25 cellular contexts compared by ENCODE assay signal in the genomic region with DNA sequence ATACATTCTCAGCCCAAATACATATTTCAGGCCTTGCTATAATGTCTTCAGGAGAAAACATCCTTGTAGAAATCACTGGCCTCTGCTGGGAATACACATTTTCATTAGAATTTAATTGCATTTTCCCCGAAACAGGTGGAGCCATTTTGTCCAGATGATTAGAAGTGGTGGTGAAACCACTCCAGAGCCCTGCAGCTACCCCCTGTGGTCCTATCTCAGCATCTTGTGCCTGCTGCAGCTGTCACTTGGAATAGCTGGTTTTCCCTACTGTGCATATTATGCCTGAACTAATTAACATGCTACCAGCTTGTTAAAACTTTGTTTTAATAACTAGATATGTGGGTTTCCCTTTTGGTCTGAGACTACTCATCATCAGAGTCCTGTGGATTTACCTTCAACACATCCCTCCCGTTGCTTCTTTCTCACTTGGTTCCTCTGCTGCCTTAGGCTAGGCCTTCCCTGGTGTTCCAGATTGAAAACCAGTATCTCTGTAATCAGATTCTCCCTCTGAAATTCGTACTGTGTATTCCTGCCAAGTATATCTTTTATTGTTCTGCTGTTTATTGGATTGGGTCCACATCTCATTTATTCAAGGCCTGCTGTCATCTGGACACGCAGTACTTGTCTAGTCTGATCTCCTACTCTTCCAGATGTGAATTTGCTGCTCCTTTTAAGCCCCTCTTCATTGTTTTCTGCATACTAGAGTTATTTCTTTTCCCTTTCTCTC. TPM values are rescaled to one million over a fixed set of nuclear protein-coding genes. Genes with fewer than 3 reads are reported as not detected.
A peak's percentile ranks its signal among the peaks of the same experiment; 100 is the strongest.
DNase-seq lines count a peak whose midpoint lies in the region; TF ChIP-seq lines count a peak whose summit lies in the region.
"Had no signal": no experiment of that assay in that cellular context is flagged by ENCODE, and none has a peak within 500 bp of the region (broad histone marks: within the 10 kb centered on the region; RNA-seq: fewer than 3 reads in every experiment).

No MANE protein-coding gene starts in this region.

- peaks cover 8% of the 10 kb centered on the region for H3K27me3 Mint-ChIP-seq in brain

- no peak overlapping the region for H3K27ac ChIP-seq in ovary
- H3K27ac ChIP-seq: cardiac muscle cell, heart right ventricle, left ventricle myocardium inferior had no signal

- TF ChIP-seq CTCF in brain (conservative IDR thresholded peaks at IDR 0.05), result no peak
- TF ChIP-seq CTCF in ovary (IDR thresholded peaks at IDR 0.05), result no peak

- H3K27ac Mint-ChIP-seq in brain, result peak overlapping the region in 3 of 5 experiments; percentile 29 to 85 (median 67)
- H3K27ac Mint-ChIP-seq: activated T-helper 1 cell treated with anti-CD3 and anti-CD28 coated beads, Interleukin-12 subunit alpha, Interleukin-12 subunit beta, Interleukin-2, Interleukin-4 antibody, amounts not matched to agents 30 ng/mL and 10 ng/mL and 1 ng/mL, durations not matched to agents 14 hours and 24 hours and 36 hours; CD14-positive monocyte; H9 had no signal

- peaks cover 4 to 10% (median 7%) of the 10 kb centered on the region in 5 experiments for H3K9me3 Mint-ChIP-seq in brain
- H3K9me3 Mint-ChIP-seq: activated T-helper 1 cell treated with anti-CD3 and anti-CD28 coated beads, Interleukin-12 subunit alpha, Interleukin-12 subunit beta, Interleukin-2, Interleukin-4 antibody, amounts not matched to agents 30 ng/mL and 10 ng/mL and 1 ng/mL, durations not matched to agents 14 hours and 24 hours and 36 hours had no signal

- DNase-seq in NCI-H2107 treated with DMSO at 0.1 percent for 48 hours (lab: John Stamatoyannopoulos, UW; ENCODE audit: unreplicated experiment) (peak; percentile 3), NCI-H2107 (lab: John Stamatoyannopoulos, UW) (no peak), NCI-H2171 (lab: John Stamatoyannopoulos, UW) (peak; percentile 67), retina (peak; percentile 14), SW480 (ENCODE audit: low spot score) (no peak), ovary (no peak), DMS53 treated with DMSO at 0.1 percent for 48 hours (lab: John Stamatoyannopoulos, UW; ENCODE audit: unreplicated experiment) (no peak)
- DNase-seq: activated CD4-positive, alpha-beta T cell treated with anti-CD3 and anti-CD28 coated beads for 4 hours; activated naive CD4-positive, alpha-beta T cell treated with anti-CD3 and anti-CD28 coated beads, Interleukin-2, amount 50 U/mL, for 16 hours; GDM1; H9; heart right ventricle; left ventricle myocardium inferior; NCI-H1930; NCI-H82; Right ventricle myocardium superior; stimulated activated CD4-positive, alpha-beta T cell treated with anti-CD3 and anti-CD28 coated beads, Interleukin-1b, Interleukin-23, amount 100 ng/mL, for 48 hours; substantia nigra; T-helper 1 cell had no signal

- intact Hi-C loops in ovary (cut with DNase I), result no loop called here

- no peak overlapping the region for H3K4me3 Mint-ChIP-seq in brain
- H3K4me3 Mint-ChIP-seq: activated T-helper 1 cell treated with anti-CD3 and anti-CD28 coated beads, Interleukin-12 subunit alpha, Interleukin-12 subunit beta, Interleukin-2, Interleukin-4 antibody, amounts not matched to agents 30 ng/mL and 10 ng/mL and 1 ng/mL, durations not matched to agents 14 hours and 24 hours and 36 hours; CD14-positive monocyte; H9; neural crest cell had no signal

- H3K36me3 ChIP-seq in ovary, result no peaks in the 10 kb centered on the region
- H3K36me3 ChIP-seq: cardiac muscle cell, heart right ventricle, left ventricle myocardium inferior had no signal

- TF ChIP-seq EP300 in ovary (IDR thresholded peaks at IDR 0.05), result no peak

- no peak for TF ChIP-seq POLR2A in ovary (IDR thresholded peaks at IDR 0.05)

- no peaks in the 10 kb centered on the region for H3K4me1 ChIP-seq in ovary (ENCODE audit: insufficient read depth)
- H3K4me1 ChIP-seq: heart right ventricle, left ventricle myocardium inferior had no signal

- no peaks in the 10 kb centered on the region for H3K9me3 ChIP-seq in ovary

- no peak overlapping the region for H3K4me3 ChIP-seq in ovary
- H3K4me3 ChIP-seq: cardiac muscle cell, heart right ventricle, left ventricle myocardium inferior had no signal

- no peaks in the 10 kb centered on the region for H3K36me3 Mint-ChIP-seq in brain
- H3K36me3 Mint-ChIP-seq: CD14-positive monocyte had no signal

- WGBS in ovary, 3 donors, result 44 to 53% (median 50%) methylated on average over 4 of the region's 4 CpGs

- peaks cover 8% of the 10 kb centered on the region for H3K4me1 Mint-ChIP-seq in brain
- H3K4me1 Mint-ChIP-seq: CD14-positive monocyte had no signal

- no peaks in the 10 kb centered on the region for H3K27me3 ChIP-seq in ovary
- H3K27me3 ChIP-seq: cardiac muscle cell had no signal

RNA-seq across cellular contexts. Expression of a gene that starts 15.2 kb away (rescaled TPM):
- not detected for polyA plus RNA-seq in brain (ENCODE audit: insufficient read depth, low read depth, low replicate concordance)
- total RNA-seq in ovary, result under 1 TPM in 3 of 7 donors, not detected in 4; under 0.01 to 0.08 (median under 0.01) TPM
- under 1 TPM; 0.01 to 0.02 TPM for polyA plus RNA-seq in ovary
- total RNA-seq: cardiac muscle cell, H9, MCF 10A had no signal
- polyA plus RNA-seq: cardiac muscle cell, CD14-positive monocyte, heart right ventricle had no signal

RNA-seq across cellular contexts. Expression of a gene that starts 27.4 kb away (rescaled TPM):
- polyA plus RNA-seq in brain (ENCODE audit: insufficient read depth, low read depth, low replicate concordance) (190 TPM), ovary (100 to 1,000 TPM in 1 of 2 donors, 10 to 100 TPM in 1; 83.5 to 154 TPM)
- total RNA-seq in ovary, result 100 to 1,000 TPM in 3 of 7 donors, 10 to 100 TPM in 4; 76.3 to 126 (median 96.7) TPM

Comparison
In these comparisons a context has a peak if more than half of its experiments do, and no peak if none do; other contexts are left out.
1. DNase-seq: peak in NCI-H2107 treated with DMSO at 0.1 percent for 48 hours (single experiment), NCI-H2171 (single experiment) and retina (single experiment); none in NCI-H2107 (single experiment), SW480 (single experiment), ovary (0 of 5) and DMS53 treated with DMSO at 0.1 percent for 48 hours (single experiment).